Comparison of ENCODE assay signal across 19 cellular contexts in the genomic region with DNA sequence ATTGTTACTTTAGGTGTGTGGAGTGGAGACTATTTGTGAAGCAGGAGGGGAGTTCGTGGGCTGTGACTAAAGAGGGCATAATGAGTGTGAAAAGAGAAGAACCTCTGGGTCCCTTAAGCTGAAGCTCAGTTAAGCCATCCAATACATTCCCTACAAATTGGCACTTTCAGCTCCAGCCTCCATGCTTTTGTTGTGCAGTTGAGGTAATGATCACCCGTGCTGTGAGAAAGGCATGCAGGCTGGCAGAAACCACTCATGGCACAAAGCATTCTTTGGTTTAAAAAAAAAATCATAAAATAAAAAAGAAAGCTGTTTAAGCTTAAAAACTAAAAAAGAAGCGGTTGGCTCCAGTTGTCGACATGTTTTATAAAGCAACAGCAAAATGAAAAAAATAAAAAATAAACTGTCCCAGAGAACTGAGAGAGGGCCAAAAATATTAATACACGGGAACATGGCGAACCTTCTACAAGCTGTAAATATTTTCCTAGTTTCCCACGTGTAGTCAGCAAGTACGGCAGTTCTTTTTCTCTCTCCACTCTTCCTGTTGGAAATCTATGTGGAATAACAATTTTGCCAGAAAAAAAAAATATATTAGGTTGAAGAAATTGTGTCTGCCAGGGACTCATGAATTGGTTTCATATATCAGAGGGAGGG.
"Had no signal": no experiment of that assay in that cellular context is flagged by ENCODE, and none has a peak within 500 bp of the region (broad histone marks: within the 10 kb centered on the region; RNA-seq: fewer than 3 reads in every experiment).

No MANE protein-coding gene starts in this region.

- H3K4me1 ChIP-seq: adrenal gland, body of pancreas had no signal

- ATAC-seq: body of pancreas; heart left ventricle; left lobe of liver; mucosa of descending colon; naive thymus-derived CD4-positive, alpha-beta T cell; stimulated activated naive B cell treated with anti-CD40 and anti-IgM and Interleukin-4, amounts not matched to agents 10 μg/mL and 1 μg/mL and 100 μg/mL, for 72 hours had no signal

- DNase-seq: activated CD4-positive, alpha-beta T cell treated with anti-CD3 and anti-CD28 coated beads, Interleukin-2, amount 50 U/mL, for 4 hours; activated CD4-positive, CD25-positive, alpha-beta regulatory T cell treated with anti-CD3 and anti-CD28 coated beads, Interleukin-2, amount 50 U/mL, for 72 hours; activated naive CD4-positive, alpha-beta T cell treated with anti-CD3 and anti-CD28 coated beads, Interleukin-2, amount 10 ng/mL, durations not matched to agents 7 days and 5 days; adrenal gland; body of pancreas; central memory CD4-positive, alpha-beta T cell; effector memory CD4-positive, alpha-beta T cell; foreskin melanocyte; heart left ventricle; mucosa of descending colon; naive thymus-derived CD4-positive, alpha-beta T cell; retina; stimulated activated CD4-positive, alpha-beta T cell treated with anti-CD3 and anti-CD28 coated beads, Interleukin-15, amount 100 ng/mL, for 24 hours; stimulated activated CD4-positive, alpha-beta T cell treated with anti-CD3 and anti-CD28 coated beads, Interleukin-4, amount 100 ng/mL, for 1 hour; stimulated activated naive B cell treated with anti-CD40 and anti-IgM and Interleukin-4, amounts not matched to agents 10 μg/mL and 1 μg/mL and 100 μg/mL, for 72 hours; substantia nigra had no signal

- H3K4me3 ChIP-seq: adrenal gland, body of pancreas, heart left ventricle, mucosa of descending colon, skin epidermis had no signal

- H3K36me3 ChIP-seq: adrenal gland, heart left ventricle, neutrophil had no signal

- H3K9me3 ChIP-seq: adrenal gland, body of pancreas, heart left ventricle, mucosa of descending colon, neutrophil had no signal

- H3K27me3 ChIP-seq: body of pancreas had no signal

- H3K27ac ChIP-seq: adrenal gland, body of pancreas, neutrophil had no signal
